1 cellular context compared by ENCODE assay signal in the genomic region with DNA sequence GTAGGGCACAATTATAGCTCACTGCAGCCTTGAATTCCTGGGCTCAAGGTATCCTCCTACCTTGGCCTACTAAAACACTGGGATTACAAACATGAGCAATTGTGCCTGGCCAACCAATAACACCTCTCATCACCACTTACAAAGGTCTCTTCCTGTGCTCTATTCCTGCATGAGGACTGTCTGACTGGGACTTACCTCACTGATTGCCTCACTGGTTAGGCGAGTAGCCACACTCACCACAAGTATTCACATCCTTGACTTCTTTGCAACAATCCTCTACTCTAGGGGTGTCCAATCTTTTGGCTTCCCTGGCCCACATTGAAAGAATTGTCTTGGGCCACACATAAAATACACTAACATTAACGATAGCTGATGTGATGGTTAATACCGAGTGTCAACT.
A peak's percentile ranks its signal among the peaks of the same experiment; 100 is the strongest.
TF ChIP-seq lines count a peak whose summit lies in the region.

No MANE protein-coding gene starts in this region.

TF ChIP-seq in K562, 482 proteins besides CTCF, POLR2A, EP300 and RAD21 (continued from another document):
- TF ChIP-seq FOXK1 (CRISPR knock-in tag; IDR thresholded peaks at IDR 0.05; ENCODE audit: borderline replicate concordance) (0 out of 2 replicates have a peak, but pooled peaks have one; percentile 16), DDX20 (tag; IDR thresholded peaks at IDR 0.05; ENCODE audit: low read depth) (no peak)
